ENCODE assay signal across 17 cellular contexts in the genomic region with DNA sequence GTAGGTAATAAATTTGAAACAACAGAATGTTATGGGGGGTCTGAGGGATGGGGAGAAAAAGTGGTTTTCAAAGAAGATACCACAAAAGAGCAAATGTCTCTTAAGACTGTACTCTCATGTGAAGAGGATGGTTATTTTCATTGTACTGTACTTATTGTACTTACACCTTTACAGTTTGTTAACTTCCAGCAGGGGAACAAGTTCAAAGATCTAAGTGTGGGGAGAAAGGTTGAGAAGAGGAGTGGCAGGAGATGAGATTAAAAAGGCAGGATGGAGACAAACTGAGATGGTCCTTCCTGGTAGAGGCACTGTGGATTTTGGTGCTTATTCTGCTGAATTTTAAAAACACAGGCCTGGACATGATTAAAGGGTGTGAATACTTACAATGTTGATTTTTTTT. TPM values are rescaled to one million over a fixed set of nuclear protein-coding genes. Genes with fewer than 3 reads are reported as not detected.
DNase-seq lines count a peak whose midpoint lies in the region; ATAC-seq, FAIRE-seq and TF ChIP-seq lines count a peak whose summit lies in the region.
"Had no signal": no experiment of that assay in that cellular context is flagged by ENCODE, and none has a peak within 500 bp of the region (broad histone marks: within the 10 kb centered on the region; RNA-seq: fewer than 3 reads in every experiment).

No MANE protein-coding gene starts in this region.

- H3K36me3 ChIP-seq in HepG2 (replicated peaks in 1 of 2; ENCODE audit: control insufficient read depth in 1 of 2, insufficient read depth in 2 of 2, low read length in 2 of 2) (peaks cover 1 to 14% of the 10 kb centered on the region in 2 experiments; a peak in 4 of 5 replicates), right lobe of liver (peaks cover 0 to 11% (median 2%) of the 10 kb centered on the region in 4 donors), upper lobe of right lung (peaks cover 12% of the 10 kb centered on the region)

- peaks cover 8% of the 10 kb centered on the region; the same call in 1 of the 2 replicates for H4K20me1 ChIP-seq in HepG2 (ENCODE audit: insufficient read depth, low read length)

- intact Hi-C loops in HepG2 (cut with micrococcal nuclease; ENCODE audit: unreplicated experiment) (loop anchor here (10.0 kb wide), 1 partner anchor 228 kb away; no protein-coding TSS in a partner anchor), right lobe of liver (cut with DNase I) (no loop called here), upper lobe of right lung (cut with DNase I) (no loop called here)

- CTCF ChIA-PET in HepG2 (lab: Yijun Ruan, JAX; ENCODE audit: low intra/inter-chr PET ratio, low total read pairs) = no interaction called here

- H3K27me3 Mint-ChIP-seq in activated T-helper 17 cell treated with anti-CD3 and anti-CD28 coated beads, Interleukin-2, amount 50 U/mL, for 72 hours = no peaks in the 10 kb centered on the region
- H3K27me3 Mint-ChIP-seq: activated B cell treated with CpG ODN at 0.5 μM for 24 hours, IgD-negative memory B cell, type B pancreatic cell had no signal

- H3K4me1 Mint-ChIP-seq in activated T-helper 17 cell treated with anti-CD3 and anti-CD28 coated beads, Interleukin-2, amount 50 U/mL, for 72 hours = peaks cover 30% of the 10 kb centered on the region

- in situ Hi-C loops in HepG2 (cut with HindIII; ENCODE audit: extremely low pct_ligation_motif_present, low pct_unique_long_range_greater_than_20kb) = no loop called here

- peaks cover 45% of the 10 kb centered on the region for H3K4me1 ChIP-seq in HepG2 (ENCODE audit: insufficient read depth, low read length)
- H3K4me1 ChIP-seq in right lobe of liver = peaks cover 0 to 19% (median 9%) of the 10 kb centered on the region in 4 donors
- H3K4me1 ChIP-seq in upper lobe of right lung = peaks cover 48% of the 10 kb centered on the region

- H3K9ac ChIP-seq in HepG2 (ENCODE audit: insufficient read depth, low read depth, low read length) = no peak overlapping the region

- POLR2A ChIA-PET in HepG2 (lab: Yijun Ruan, JAX) = no interaction called here

- H3K9me3 Mint-ChIP-seq in activated T-helper 17 cell treated with anti-CD3 and anti-CD28 coated beads, Interleukin-2, amount 50 U/mL, for 72 hours = no peaks in the 10 kb centered on the region
- H3K9me3 Mint-ChIP-seq: activated B cell treated with CpG ODN at 0.5 μM for 24 hours, IgD-negative memory B cell, neural crest cell, type B pancreatic cell had no signal

- no peak for TF ChIP-seq RAD21 in HepG2 (CRISPR knock-in tag; IDR thresholded peaks at IDR 0.05)

- peak; percentile 39; the same call in 2 of the 3 replicates for ATAC-seq in HepG2
- no peak for ATAC-seq in right lobe of liver
- no peak for ATAC-seq in activated T-helper 17 cell treated with anti-CD3 and anti-CD28 coated beads, Interleukin-2, amount 50 U/mL, for 72 hours (replicated peaks)
- no peak for ATAC-seq in upper lobe of right lung
- no peak for ATAC-seq in GM21786 (IDR thresholded peaks at IDR 0.05; ENCODE audit: unreplicated experiment)

- H3K36me3 Mint-ChIP-seq in activated T-helper 17 cell treated with anti-CD3 and anti-CD28 coated beads, Interleukin-2, amount 50 U/mL, for 72 hours (ENCODE audit: low read depth) = peaks cover 54% of the 10 kb centered on the region

- H3K4me3 ChIP-seq in HepG2 (replicated peaks in 1 of 3; ENCODE audit: insufficient read depth in 1 of 3, low read depth in 2 of 3, low read length in 3 of 3) (no peak overlapping the region), right lobe of liver (no peak overlapping the region), upper lobe of right lung (peak overlapping the region; percentile 1)

- H3K9me3 ChIP-seq in HepG2 (ENCODE audit: low read length) (no peaks in the 10 kb centered on the region), right lobe of liver (no peaks in the 10 kb centered on the region), upper lobe of right lung (no peaks in the 10 kb centered on the region)

- BruUV-seq in HepG2 (replicated peaks; lab: Mats Ljungman, UMichigan) = no TSS peak

- FAIRE-seq in HepG2 (lab: Jason Lieb, UNC) = no peak

- H3K4me3 Mint-ChIP-seq in activated T-helper 17 cell treated with anti-CD3 and anti-CD28 coated beads, Interleukin-2, amount 50 U/mL, for 72 hours = peak overlapping the region; percentile 29
- H3K4me3 Mint-ChIP-seq: activated B cell treated with CpG ODN at 0.5 μM for 24 hours, neural crest cell, type B pancreatic cell had no signal

- no peak overlapping the region for H2AFZ ChIP-seq in HepG2 (ENCODE audit: low read length)

- H3K27ac ChIP-seq in HepG2 (ENCODE audit: extremely low read length, insufficient read depth, low read length) (no peak overlapping the region), right lobe of liver (no peak overlapping the region), upper lobe of right lung (no peak overlapping the region)

- TF ChIP-seq POLR2A in HepG2 (IDR thresholded peaks at IDR 0.05; ENCODE audit: insufficient read depth in 1 of 2, low read depth in 2 of 2, low read length in 2 of 2) (no peak), right lobe of liver (IDR thresholded peaks at IDR 0.05) (no peak)

- no peak for TF ChIP-seq EP300 in HepG2 (IDR thresholded peaks at IDR 0.05; ENCODE audit: low read depth in 2 of 2, low read length in 2 of 2)
- no peak for TF ChIP-seq EP300 in HepG2 (CRISPR knock-in tag; IDR thresholded peaks at IDR 0.05; ENCODE audit: borderline replicate concordance)

- no peak overlapping the region for H3K4me2 ChIP-seq in HepG2 (ENCODE audit: low read depth, low read length)

- DNase-seq in HepG2 (ENCODE audit: low spot score) = no peak
- DNase-seq in right lobe of liver = no peak
- peak; percentile 3 for DNase-seq in inferior parietal cortex (ENCODE audit: extremely low spot score)
- no peak for DNase-seq in upper lobe of right lung
- DNase-seq in RPMI8226 = no peak
- no peak for DNase-seq in NCI-H146 treated with DMSO at 0.1 percent for 48 hours (lab: John Stamatoyannopoulos, UW; ENCODE audit: unreplicated experiment)
- DNase-seq: activated B cell treated with CpG ODN at 0.5 μM for 24 hours, amygdala, COR-L47, NCI-H2029 treated with DMSO at 0.1 percent for 48 hours, NCI-H524, SIG-M5 had no signal

- H3K79me2 ChIP-seq in HepG2 (ENCODE audit: insufficient read depth, low read length) = peaks cover 57% of the 10 kb centered on the region

- peak overlapping the region; percentile 6 for H3K27ac Mint-ChIP-seq in activated T-helper 17 cell treated with anti-CD3 and anti-CD28 coated beads, Interleukin-2, amount 50 U/mL, for 72 hours
- H3K27ac Mint-ChIP-seq: activated B cell treated with CpG ODN at 0.5 μM for 24 hours, type B pancreatic cell had no signal

- no peaks in the 10 kb centered on the region for H3K27me3 ChIP-seq in HepG2 (ENCODE audit: control insufficient read depth in 1 of 2, insufficient read depth in 2 of 2, low read length in 2 of 2)
- H3K27me3 ChIP-seq in right lobe of liver = no peaks in the 10 kb centered on the region
- H3K27me3 ChIP-seq in upper lobe of right lung = no peaks in the 10 kb centered on the region

- TF ChIP-seq CTCF in HepG2 (CRISPR knock-in tag; IDR thresholded peaks at IDR 0.05) (no peak), right lobe of liver (IDR thresholded peaks at IDR 0.05) (no peak), upper lobe of right lung (IDR thresholded peaks at IDR 0.05) (no peak)

RNA-seq across cellular contexts. Expression of a gene that starts 5.4 kb away (rescaled TPM):
- total RNA-seq in HepG2 (2016; rRNA removed; fragmentation: Illumina TruSeq; extraction: Trizol) (0.46 and 0.53 TPM in 2 replicates), right lobe of liver (under 1 TPM in 3 of 6 experiments, not detected in 3; 0.18 to 0.24 (median 0.20) TPM), upper lobe of right lung (0.96 TPM)
- total RNA-seq in HepG2 (2016; cell fraction: cytosol; rRNA removed; fragmentation: Illumina TruSeq; extraction: Trizol; ENCODE audit: low read depth) = 0.18 and 0.30 TPM in 2 replicates
- 0.35 and 0.40 TPM in 2 replicates for total RNA-seq in HepG2 (2016; cell fraction: insoluble cytoplasmic fraction; rRNA removed; fragmentation: Illumina TruSeq; extraction: Trizol)
- total RNA-seq in HepG2 (2016; cell fraction: membrane; rRNA removed; fragmentation: Illumina TruSeq; extraction: Trizol) = 0.15 TPM in 1 of 2 replicates, not detected in the other
- total RNA-seq in HepG2 (2016; cell fraction: nucleus; rRNA removed; fragmentation: Illumina TruSeq; extraction: Trizol) = 0.22 and 0.72 TPM in 2 replicates
- 0.14 and 0.17 TPM in 2 replicates for polyA plus RNA-seq in HepG2 (2011; rRNA removed)
- 0.14 TPM in 1 of 2 replicates, not detected in the other for polyA plus RNA-seq in HepG2 (2011; cell fraction: cytosol; rRNA removed)
- 0.19 TPM in 1 of 2 replicates, not detected in the other for polyA plus RNA-seq in HepG2 (2011; cell fraction: nucleus; rRNA removed)
- 0.25 and 0.43 TPM in 2 replicates for polyA plus RNA-seq in HepG2 (2012)
- 0.19 TPM in 1 of 2 replicates, not detected in the other for polyA plus RNA-seq in HepG2 (2016; cell fraction: cytosol; fragmentation: Illumina TruSeq; extraction: Trizol; ENCODE audit: low read depth)
- 0.25 and 0.34 TPM in 2 replicates for polyA plus RNA-seq in HepG2 (2016; cell fraction: insoluble cytoplasmic fraction; fragmentation: Illumina TruSeq; extraction: Trizol; ENCODE audit: low read depth)
- polyA plus RNA-seq in HepG2 (2016; cell fraction: membrane; fragmentation: Illumina TruSeq; extraction: Trizol; ENCODE audit: low read depth) = 0.27 TPM in 1 of 2 replicates, not detected in the other
- not detected in 2 replicates for polyA plus RNA-seq in HepG2 (2016; cell fraction: nucleus; fragmentation: Illumina TruSeq; extraction: Trizol; ENCODE audit: insufficient read depth, low read depth)
- polyA minus RNA-seq in HepG2 (2011; rRNA and poly(A)+ RNA removed; ENCODE audit: low replicate concordance) = 0.34 TPM in 1 of 2 replicates, not detected in the other
- polyA minus RNA-seq in HepG2 (2011; cell fraction: cytosol; rRNA and poly(A)+ RNA removed) = not detected in 2 replicates
- polyA minus RNA-seq in HepG2 (2011; cell fraction: nucleus; rRNA and poly(A)+ RNA removed) = 1.1 TPM in 1 of 2 replicates, not detected in the other
- under 1 TPM; 0.22 to 0.37 TPM for total RNA-seq in activated T-helper 17 cell treated with anti-CD3 and anti-CD28 coated beads, Interleukin-2, amount 50 U/mL, for 72 hours
- total RNA-seq: activated B cell treated with CpG ODN at 0.5 μM for 24 hours had no signal

RNA-seq across cellular contexts. Expression of a gene that starts 5.5 kb away (rescaled TPM):
- total RNA-seq in HepG2 (2016; rRNA removed; fragmentation: Illumina TruSeq; extraction: Trizol) (43.7 and 48.4 TPM in 2 replicates), right lobe of liver (10 to 100 TPM; 20.2 to 54.9 (median 33.5) TPM), upper lobe of right lung (84.6 TPM)
- total RNA-seq in HepG2 (2016; cell fraction: cytosol; rRNA removed; fragmentation: Illumina TruSeq; extraction: Trizol; ENCODE audit: low read depth) = 20.5 and 21.3 TPM in 2 replicates
- 44.0 and 46.7 TPM in 2 replicates for total RNA-seq in HepG2 (2016; cell fraction: insoluble cytoplasmic fraction; rRNA removed; fragmentation: Illumina TruSeq; extraction: Trizol)
- 52.1 and 54.6 TPM in 2 replicates for total RNA-seq in HepG2 (2016; cell fraction: membrane; rRNA removed; fragmentation: Illumina TruSeq; extraction: Trizol)
- 36.4 and 39.6 TPM in 2 replicates for total RNA-seq in HepG2 (2016; cell fraction: nucleus; rRNA removed; fragmentation: Illumina TruSeq; extraction: Trizol)
- polyA plus RNA-seq in HepG2 (2011; rRNA removed) = 38.2 and 49.8 TPM in 2 replicates
- 22.8 and 24.7 TPM in 2 replicates for polyA plus RNA-seq in HepG2 (2011; cell fraction: cytosol; rRNA removed)
- polyA plus RNA-seq in HepG2 (2011; cell fraction: nucleus; rRNA removed) = 38.0 and 42.2 TPM in 2 replicates
- 45.5 and 51.6 TPM in 2 replicates for polyA plus RNA-seq in HepG2 (2012)
- 23.5 and 30.9 TPM in 2 replicates for polyA plus RNA-seq in HepG2 (2016; cell fraction: cytosol; fragmentation: Illumina TruSeq; extraction: Trizol; ENCODE audit: low read depth)
- 59.9 and 65.2 TPM in 2 replicates for polyA plus RNA-seq in HepG2 (2016; cell fraction: insoluble cytoplasmic fraction; fragmentation: Illumina TruSeq; extraction: Trizol; ENCODE audit: low read depth)
- polyA plus RNA-seq in HepG2 (2016; cell fraction: membrane; fragmentation: Illumina TruSeq; extraction: Trizol; ENCODE audit: low read depth) = 52.0 and 57.2 TPM in 2 replicates
- 46.5 and 51.3 TPM in 2 replicates for polyA plus RNA-seq in HepG2 (2016; cell fraction: nucleus; fragmentation: Illumina TruSeq; extraction: Trizol; ENCODE audit: insufficient read depth, low read depth)
- 9.4 and 12.6 TPM in 2 replicates for polyA minus RNA-seq in HepG2 (2011; rRNA and poly(A)+ RNA removed; ENCODE audit: low replicate concordance)
- 26.1 and 30.8 TPM in 2 replicates for polyA minus RNA-seq in HepG2 (2011; cell fraction: cytosol; rRNA and poly(A)+ RNA removed)
- polyA minus RNA-seq in HepG2 (2011; cell fraction: nucleus; rRNA and poly(A)+ RNA removed) = 90.8 and 117 TPM in 2 replicates
- 10 to 100 TPM; 46.3 to 61.1 TPM for total RNA-seq in activated T-helper 17 cell treated with anti-CD3 and anti-CD28 coated beads, Interleukin-2, amount 50 U/mL, for 72 hours
